18 cellular contexts compared by ENCODE assay signal in the genomic region with DNA sequence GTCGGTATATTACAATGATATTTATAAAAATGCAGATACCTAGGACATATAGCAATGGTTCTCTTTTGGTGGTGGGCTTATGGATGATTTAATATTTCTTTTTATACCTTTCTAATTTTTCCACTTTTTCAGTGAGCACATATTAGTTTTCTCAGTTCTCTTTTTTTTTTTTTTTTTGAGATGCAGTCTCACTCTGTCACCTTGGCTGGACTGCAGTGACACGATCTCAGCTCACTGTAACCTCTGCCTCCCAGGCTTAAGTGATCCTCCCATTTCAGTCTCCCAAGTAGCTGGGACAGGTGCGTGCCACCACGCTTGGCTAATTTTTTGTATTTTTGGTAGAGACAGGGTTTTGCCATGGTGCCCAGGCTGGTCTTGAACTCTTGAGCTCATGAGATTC. TPM values are rescaled to one million over a fixed set of nuclear protein-coding genes. Genes with fewer than 3 reads are reported as not detected.
DNase-seq lines count a peak whose midpoint lies in the region; TF ChIP-seq lines count a peak whose summit lies in the region.
"Had no signal": no experiment of that assay in that cellular context is flagged by ENCODE, and none has a peak within 500 bp of the region (broad histone marks: within the 10 kb centered on the region; RNA-seq: fewer than 3 reads in every experiment).

No MANE protein-coding gene starts in this region.

- peak overlapping the region; percentile 75 for H3K27ac ChIP-seq in ACC112 (ENCODE audit: low read depth, low read length)
- H3K27ac ChIP-seq: SK-N-MC had no signal

- H3K36me3 ChIP-seq in ACC112 (ENCODE audit: insufficient read depth, low read length): peaks cover 6% of the 10 kb centered on the region; the same call in 1 of the 2 replicates
- H3K36me3 ChIP-seq: pancreas had no signal

- H3K27me3 Mint-ChIP-seq in activated naive CD8-positive, alpha-beta T cell: no peaks in the 10 kb centered on the region
- no peaks in the 10 kb centered on the region for H3K27me3 Mint-ChIP-seq in neural crest cell (ENCODE audit: low read depth)

- H3K36me3 Mint-ChIP-seq in activated naive CD8-positive, alpha-beta T cell: peaks cover 15% of the 10 kb centered on the region
- peaks cover 3% of the 10 kb centered on the region for H3K36me3 Mint-ChIP-seq in neural crest cell (ENCODE audit: low read depth)

- no peaks in the 10 kb centered on the region for H3K9me3 Mint-ChIP-seq in activated naive CD8-positive, alpha-beta T cell (ENCODE audit: low read depth)
- H3K9me3 Mint-ChIP-seq in neural crest cell: no peaks in the 10 kb centered on the region
- H3K9me3 Mint-ChIP-seq: activated naive CD4-positive, alpha-beta T cell treated with anti-CD3 and anti-CD28 coated beads for 36 hours had no signal

- H3K4me1 ChIP-seq in ACC112 (ENCODE audit: control insufficient read depth, insufficient read depth, low read length, unreplicated experiment): peaks cover 77% of the 10 kb centered on the region

- TF ChIP-seq CTCF in GM12865 (IDR thresholded peaks at IDR 0.05; ENCODE audit: insufficient read depth, low read depth, low read length, missing control alignments): no peak
- TF ChIP-seq CTCF in neural crest cell (conservative IDR thresholded peaks at IDR 0.05): no peak

- peak overlapping the region; percentile 70 for H3K27ac Mint-ChIP-seq in activated naive CD8-positive, alpha-beta T cell
- H3K27ac Mint-ChIP-seq in neural crest cell (ENCODE audit: unreplicated experiment): peak overlapping the region; percentile 59
- H3K27ac Mint-ChIP-seq: activated naive CD4-positive, alpha-beta T cell treated with anti-CD3 and anti-CD28 coated beads for 36 hours had no signal

- peaks cover 81% of the 10 kb centered on the region for H3K4me1 Mint-ChIP-seq in activated naive CD8-positive, alpha-beta T cell (ENCODE audit: low read depth)
- H3K4me1 Mint-ChIP-seq in neural crest cell: peaks cover 40% of the 10 kb centered on the region

- peaks cover 87% of the 10 kb centered on the region for H3K79me2 ChIP-seq in ACC112 (ENCODE audit: control insufficient read depth, insufficient read depth, low read length, unreplicated experiment)

- peak; percentile 77 for DNase-seq in GM12865 (ENCODE audit: low read depth)
- no peak for DNase-seq in neural crest cell (ENCODE audit: low read depth, low spot score)
- no peak for DNase-seq in T1000 (lab: John Stamatoyannopoulos, UW)
- DNase-seq in NOMO-1 (lab: John Stamatoyannopoulos, UW; ENCODE audit: unreplicated experiment in 2 of 2): no peak
- no peak for DNase-seq in NCI-H1694 (lab: John Stamatoyannopoulos, UW)
- no peak for DNase-seq in stimulated activated naive CD4-positive, alpha-beta T cell treated with Interleukin-2 at 50 U/mL for 16 hours (lab: John Stamatoyannopoulos, UW)
- DNase-seq: activated naive CD4-positive, alpha-beta T cell treated with anti-CD3 and anti-CD28 coated beads for 36 hours; body of pancreas; DMS 273 treated with DMSO at 0.1 percent for 48 hours; dorsolateral prefrontal cortex; hippocampal formation; kidney glomerular epithelial cell; NCI-H146; pancreas had no signal

- no peak overlapping the region for H3K4me3 ChIP-seq in ACC112 (ENCODE audit: low read depth, low read length)
- H3K4me3 ChIP-seq in GM12865 (ENCODE audit: low read depth, low read length): no peak overlapping the region
- H3K4me3 ChIP-seq: body of pancreas, dorsolateral prefrontal cortex, pancreas, SK-N-MC had no signal

- H2AFZ ChIP-seq in ACC112 (ENCODE audit: low read length, unreplicated experiment): no peak overlapping the region

- H3K4me3 Mint-ChIP-seq in activated naive CD8-positive, alpha-beta T cell: peak overlapping the region; percentile 17
- no peak overlapping the region for H3K4me3 Mint-ChIP-seq in neural crest cell
- H3K4me3 Mint-ChIP-seq: activated naive CD4-positive, alpha-beta T cell treated with anti-CD3 and anti-CD28 coated beads for 36 hours had no signal

- H3K27me3 ChIP-seq in ACC112 (ENCODE audit: insufficient read depth, low read length): no peaks in the 10 kb centered on the region
- H3K27me3 ChIP-seq: body of pancreas, dorsolateral prefrontal cortex, pancreas had no signal

RNA-seq across cellular contexts. Expression of a gene that starts 15.1 kb away (rescaled TPM):
- total RNA-seq in neural crest cell: 9.6 and 11.5 TPM in 2 replicates

RNA-seq across cellular contexts. Expression of a gene that starts 39.8 kb away (rescaled TPM):
- 0.23 and 0.25 TPM in 2 replicates for total RNA-seq in neural crest cell
- total RNA-seq: NCI-H460 had no signal
